Comparison of ENCODE assay signal across 11 cellular contexts in genomic region chr10:63671317-63671937, GRCh38.
DNase-seq lines count a peak whose midpoint lies in the region; ATAC-seq, FAIRE-seq and TF ChIP-seq lines count a peak whose summit lies in the region.
"Had no signal": no experiment of that assay in that cellular context is flagged by ENCODE, and none has a peak within 500 bp of the region (broad histone marks: within the 10 kb centered on the region; RNA-seq: fewer than 3 reads in every experiment).

No MANE protein-coding gene starts in this region.

- no peak for FAIRE-seq in H54 (lab: Jason Lieb, UNC)

- TF ChIP-seq POLR2A in H54 (IDR thresholded peaks at IDR 0.05; ENCODE audit: low read depth, low read length): no peak

- no peaks in the 10 kb centered on the region for H3K36me3 ChIP-seq in naive thymus-derived CD4-positive, alpha-beta T cell (ENCODE audit: control insufficient read depth in 2 of 3, insufficient read depth in 3 of 3, low read length in 3 of 3)
- H3K36me3 ChIP-seq: cardiac muscle cell had no signal

- CTCF ChIA-PET in naive thymus-derived CD4-positive, alpha-beta T cell (lab: Charles Lee): no interaction called here

- no peaks in the 10 kb centered on the region for H3K9me3 ChIP-seq in naive thymus-derived CD4-positive, alpha-beta T cell (ENCODE audit: control insufficient read depth in 2 of 3, low read length in 3 of 3)
- H3K9me3 ChIP-seq: mucosa of descending colon had no signal

- peaks cover 31% of the 10 kb centered on the region for H3K4me1 Mint-ChIP-seq in endothelial cell (ENCODE audit: unreplicated experiment)
- no peaks in the 10 kb centered on the region for H3K4me1 Mint-ChIP-seq in naive thymus-derived CD4-positive, alpha-beta T cell

- no peaks in the 10 kb centered on the region for H3K27me3 ChIP-seq in naive thymus-derived CD4-positive, alpha-beta T cell (ENCODE audit: control insufficient read depth in 2 of 2, insufficient read depth in 2 of 2, low read length in 2 of 2)
- H3K27me3 ChIP-seq: cardiac muscle cell had no signal

- no peaks in the 10 kb centered on the region for H3K9me3 Mint-ChIP-seq in endothelial cell (ENCODE audit: unreplicated experiment)
- H3K9me3 Mint-ChIP-seq in naive thymus-derived CD4-positive, alpha-beta T cell: no peaks in the 10 kb centered on the region

- H3K36me3 Mint-ChIP-seq in endothelial cell (ENCODE audit: low read depth, unreplicated experiment): no peaks in the 10 kb centered on the region
- H3K36me3 Mint-ChIP-seq in naive thymus-derived CD4-positive, alpha-beta T cell: no peaks in the 10 kb centered on the region

- no peak overlapping the region for H3K4me3 Mint-ChIP-seq in endothelial cell (ENCODE audit: unreplicated experiment)
- no peak overlapping the region for H3K4me3 Mint-ChIP-seq in naive thymus-derived CD4-positive, alpha-beta T cell

- DNase-seq in Ammon's horn (ENCODE audit: low spot score): peak; percentile 16
- DNase-seq in NCI-H1105 treated with DMSO at 0.1 percent for 48 hours (lab: John Stamatoyannopoulos, UW): peak; percentile 88
- no peak for DNase-seq in endothelial cell (ENCODE audit: low spot score)
- DNase-seq in myocyte (ENCODE audit: low read depth): peak; percentile 24
- DNase-seq in H54 (ENCODE audit: insufficient read length, low spot score): no peak
- no peak for DNase-seq in naive thymus-derived CD4-positive, alpha-beta T cell
- DNase-seq: mucosa of descending colon; stimulated activated CD8-positive, alpha-beta memory T cell treated with anti-CD3 and anti-CD28 coated beads, Interleukin-4, amount 100 ng/mL, for 48 hours had no signal

- no peak for TF ChIP-seq CTCF in endothelial cell (IDR thresholded peaks at IDR 0.05; ENCODE audit: unreplicated experiment)

- no peaks in the 10 kb centered on the region for H3K4me1 ChIP-seq in naive thymus-derived CD4-positive, alpha-beta T cell (ENCODE audit: control insufficient read depth in 2 of 2, insufficient read depth in 2 of 2, low read length in 2 of 2)

- POLR2A ChIA-PET in naive thymus-derived CD4-positive, alpha-beta T cell (lab: Charles Lee): interaction anchor here (0.5 kb wide), 1 partner anchor 410 kb away, joined by 3 read pairs; no protein-coding TSS in a partner anchor

- no peak overlapping the region for H3K4me3 ChIP-seq in naive thymus-derived CD4-positive, alpha-beta T cell (ENCODE audit: low read length)
- H3K4me3 ChIP-seq: cardiac muscle cell, mucosa of descending colon had no signal

- no peak overlapping the region for H3K27ac ChIP-seq in naive thymus-derived CD4-positive, alpha-beta T cell (ENCODE audit: low read depth, low read length)
- H3K27ac ChIP-seq: cardiac muscle cell had no signal

- intact Hi-C loops in naive thymus-derived CD4-positive, alpha-beta T cell (cut with micrococcal nuclease): no loop called here

- peaks cover 4% of the 10 kb centered on the region for H3K27me3 Mint-ChIP-seq in endothelial cell (ENCODE audit: unreplicated experiment)
- peaks cover 0 to 13% (median 0%) of the 10 kb centered on the region in 5 donors for H3K27me3 Mint-ChIP-seq in naive thymus-derived CD4-positive, alpha-beta T cell

- no peak for ATAC-seq in GM21825 (IDR thresholded peaks at IDR 0.05; ENCODE audit: unreplicated experiment)
- no peak for ATAC-seq in esophagus mucosa
- no peak for ATAC-seq in naive thymus-derived CD4-positive, alpha-beta T cell
- ATAC-seq: mucosa of descending colon had no signal

- H3K27ac Mint-ChIP-seq in endothelial cell (ENCODE audit: unreplicated experiment): peak overlapping the region; percentile 67
- no peak overlapping the region for H3K27ac Mint-ChIP-seq in naive thymus-derived CD4-positive, alpha-beta T cell

Comparison
In these comparisons a context has a peak if more than half of its experiments do, and no peak if none do; other contexts are left out.
1. DNase-seq: peak in Ammon's horn (single experiment), NCI-H1105 treated with DMSO at 0.1 percent for 48 hours (single experiment) and myocyte (single experiment); none in endothelial cell (single experiment), H54 (single experiment) and naive thymus-derived CD4-positive, alpha-beta T cell (0 of 9).